In the genomic region with DNA sequence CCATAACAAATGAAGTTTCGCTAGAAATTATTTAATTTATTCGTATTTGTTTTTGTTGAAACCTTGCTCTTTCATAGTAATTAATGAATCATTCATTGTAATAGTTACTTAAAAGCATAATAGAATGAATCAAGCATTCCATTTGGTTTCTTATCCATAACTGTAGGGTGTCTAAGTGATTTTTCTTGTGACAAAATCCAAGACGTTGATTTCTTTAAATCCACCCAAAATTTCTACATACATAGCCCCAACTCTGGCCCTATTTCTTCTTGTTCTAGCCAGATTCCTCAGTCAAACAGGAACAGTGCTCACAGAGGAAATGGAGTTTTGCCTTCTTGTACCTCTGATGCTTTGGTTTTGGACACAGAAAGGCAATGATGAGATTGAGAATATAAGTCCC, we compare ENCODE assay signal across 18 cellular contexts. TPM values are rescaled to one million over a fixed set of nuclear protein-coding genes. Genes with fewer than 3 reads are reported as not detected.
"Had no signal": no experiment of that assay in that cellular context is flagged by ENCODE, and none has a peak within 500 bp of the region (broad histone marks: within the 10 kb centered on the region; RNA-seq: fewer than 3 reads in every experiment).

No MANE protein-coding gene starts in this region.

- H3K36me3 ChIP-seq: cardiac muscle cell, gastroesophageal sphincter, heart right ventricle, thoracic aorta, vagina had no signal

- H3K9me3 ChIP-seq: body of pancreas, gastroesophageal sphincter, heart right ventricle, thoracic aorta, vagina had no signal

- DNase-seq: activated CD4-positive, alpha-beta memory T cell treated with anti-CD3 and anti-CD28 coated beads, Interleukin-2, amount 10 ng/mL, durations not matched to agents 7 days and 5 days; activated CD4-positive, alpha-beta T cell treated with anti-CD3 and anti-CD28 coated beads, Interleukin-2, amount 10 ng/mL, durations not matched to agents 24 days and 14 days; activated effector memory CD4-positive, alpha-beta T cell treated with anti-CD3 and anti-CD28 coated beads, Interleukin-2, amount 50 U/mL, for 16 hours; activated naive CD4-positive, alpha-beta T cell treated with anti-CD3 and anti-CD28 coated beads, Interleukin-2, amount 50 U/mL, for 16 hours; activated naive CD8-positive, alpha-beta T cell treated with anti-CD3 and anti-CD28 coated beads, Interleukin-2, amount 50 U/mL, for 24 hours; body of pancreas; effector CD4-positive, alpha-beta T cell; erythroblast; heart right ventricle; left cardiac atrium; naive thymus-derived CD4-positive, alpha-beta T cell; stimulated activated CD4-positive, alpha-beta T cell treated with anti-CD3 and anti-CD28 coated beads, Interleukin-4, amount 100 ng/mL, for 24 hours; stimulated activated naive CD4-positive, alpha-beta T cell treated with Interleukin-2 at 50 U/mL for 16 hours; T-helper 17 cell had no signal

- H3K4me1 ChIP-seq: body of pancreas, gastroesophageal sphincter, vagina had no signal

- H3K27me3 ChIP-seq: body of pancreas, cardiac muscle cell, heart right ventricle, vagina had no signal

- H3K4me3 ChIP-seq: body of pancreas, cardiac muscle cell, gastroesophageal sphincter, heart right ventricle, thoracic aorta, vagina had no signal

- H3K27ac ChIP-seq: body of pancreas, cardiac muscle cell, gastroesophageal sphincter, heart right ventricle, thoracic aorta, vagina had no signal

- ATAC-seq: body of pancreas, T-helper 17 cell had no signal

RNA-seq across cellular contexts. Expression of gene UBASH3B, which starts 25.5 kb away (rescaled TPM):
- polyA plus RNA-seq: cardiac muscle cell had no signal
